In the genomic region with DNA sequence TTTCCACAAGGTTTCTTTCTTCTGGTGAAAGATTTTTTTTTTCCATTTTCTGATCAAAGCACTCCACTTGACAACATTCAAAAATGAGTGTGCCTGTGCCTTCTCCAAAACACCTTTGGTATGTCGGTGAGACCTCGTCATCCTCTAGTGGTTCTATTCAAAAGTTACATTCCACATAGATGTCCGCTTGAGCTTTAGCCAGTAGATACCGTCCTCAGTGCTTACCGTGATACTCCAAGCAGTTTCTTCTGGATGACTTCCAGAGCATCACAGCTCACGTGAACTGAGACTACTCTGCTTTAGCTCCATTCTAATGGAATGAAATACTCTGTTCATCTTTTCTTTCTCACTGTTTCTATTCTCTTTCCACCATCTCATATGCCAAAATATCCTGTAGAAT, we compare ENCODE assay signal across 1 cellular context.
TF ChIP-seq lines count a peak whose summit lies in the region.

No MANE protein-coding gene starts in this region.

TF ChIP-seq in endothelial cell of umbilical vein, 7 proteins besides CTCF, POLR2A, EP300 and RAD21:
- no peak for TF ChIP-seq JUN (IDR thresholded peaks at IDR 0.05; ENCODE audit: borderline replicate concordance, insufficient read depth, insufficient read length, low read depth)
- TF ChIP-seq MYC (IDR thresholded peaks at IDR 0.05; ENCODE audit: low read depth, low read length), result no peak
- TF ChIP-seq, protein P1, sequence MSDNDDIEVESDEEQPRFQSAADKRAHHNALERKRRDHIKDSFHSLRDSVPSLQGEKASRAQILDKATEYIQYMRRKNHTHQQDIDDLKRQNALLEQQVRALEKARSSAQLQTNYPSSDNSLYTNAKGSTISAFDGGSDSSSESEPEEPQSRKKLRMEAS (IDR thresholded peaks at IDR 0.05; ENCODE audit: insufficient read depth, insufficient read length), result no peak
- TF ChIP-seq POLR2AphosphoS5 (IDR thresholded peaks at IDR 0.05; ENCODE audit: insufficient read depth, low read depth, low read length), result no peak
- TF ChIP-seq GATA2 (IDR thresholded peaks at IDR 0.05; ENCODE audit: insufficient read depth, insufficient read length, low read depth, low read length), result no peak
- no peak for TF ChIP-seq FOS (IDR thresholded peaks at IDR 0.05; ENCODE audit: borderline replicate concordance, insufficient read depth, low read length)
- TF ChIP-seq EZH2 (IDR thresholded peaks at IDR 0.05; ENCODE audit: borderline replicate concordance, low read depth, low read length, severe bottlenecking), result no peak
